28 cellular contexts compared by ENCODE assay signal in the genomic region with DNA sequence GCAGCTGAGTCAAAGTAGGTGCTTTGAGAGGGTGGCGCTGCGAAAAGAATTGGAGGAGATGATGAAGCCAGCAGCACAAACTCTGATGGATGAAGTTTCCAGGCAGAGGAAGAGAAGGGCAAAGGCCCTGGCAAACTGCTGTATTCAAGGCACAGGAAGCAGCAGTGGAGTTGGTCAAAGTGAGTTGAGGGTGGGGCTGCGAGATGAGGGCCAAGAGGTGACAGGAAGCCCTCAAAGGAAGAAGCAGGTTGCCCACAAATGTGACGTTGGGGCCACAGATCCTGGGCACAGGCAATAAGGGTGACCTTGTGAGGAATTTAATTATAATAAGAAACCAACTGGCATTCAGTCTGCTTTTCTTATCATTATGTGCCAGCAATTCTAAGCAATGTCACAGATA.
"Had no signal": no experiment of that assay in that cellular context is flagged by ENCODE, and none has a peak within 500 bp of the region (broad histone marks: within the 10 kb centered on the region; RNA-seq: fewer than 3 reads in every experiment).

No MANE protein-coding gene starts in this region.

- H3K9me3 ChIP-seq: colonic mucosa, gastrocnemius medialis, left lung, mucosa of descending colon, psoas muscle, stomach, testis, tibial artery had no signal

- H3K9me3 Mint-ChIP-seq: dendritic cell treated with granulocyte-macrophage colony-stimulating factor and Interleukin-4, amounts not matched to agents 40 ng/mL and 50 ng/mL, for 4 days; mesothelial cell of epicardium; nephron progenitor cell; stimulated activated effector memory CD8-positive, alpha-beta T cell treated with anti-CD3 and anti-CD28 coated beads, Interleukin-12 subunit alpha, Interleukin-12 subunit beta, amount 100 ng/mL, for 72 hours; type B pancreatic cell had no signal

- H3K4me3 ChIP-seq: colonic mucosa, gastrocnemius medialis, hepatocyte, left lung, mucosa of descending colon, psoas muscle, skin epidermis, spleen, stomach, testis, tibial artery had no signal

- DNase-seq: colonic mucosa; effector CD8-positive, alpha-beta T cell; endodermal cell; foreskin fibroblast; gastrocnemius medialis; left cardiac atrium; mesenchymal stem cell; mucosa of descending colon; naive B cell; nephron progenitor cell; posterior cingulate gyrus; psoas muscle; right cardiac atrium; spleen; stimulated activated CD4-positive, alpha-beta T cell treated with anti-CD3 and anti-CD28 coated beads, Interleukin-4, amount 100 ng/mL, for 4 hours; stimulated activated naive CD4-positive, alpha-beta T cell treated with Interleukin-2 at 50 U/mL for 16 hours; stomach; testis; tibial artery had no signal

- H3K4me1 ChIP-seq: colonic mucosa, gastrocnemius medialis, left lung, psoas muscle, stomach, testis, tibial artery had no signal

- H3K4me1 Mint-ChIP-seq: endodermal cell, mesothelial cell of epicardium, naive B cell, nephron progenitor cell had no signal

- H3K27ac ChIP-seq: colonic mucosa, epithelial cell of prostate, gastrocnemius medialis, hepatocyte, left lung, psoas muscle, skin epidermis, stomach, testis, tibial artery had no signal

- H3K27me3 Mint-ChIP-seq: dendritic cell treated with granulocyte-macrophage colony-stimulating factor and Interleukin-4, amounts not matched to agents 40 ng/mL and 50 ng/mL, for 4 days; naive B cell; type B pancreatic cell had no signal

- H2AFZ ChIP-seq: hepatocyte had no signal

- H3K36me3 ChIP-seq: colonic mucosa, gastrocnemius medialis, left lung, spleen, stomach, tibial artery had no signal

- H3K79me2 ChIP-seq: hepatocyte had no signal

- H3K4me2 ChIP-seq: hepatocyte had no signal

- H3K4me3 Mint-ChIP-seq: dendritic cell treated with granulocyte-macrophage colony-stimulating factor and Interleukin-4, amounts not matched to agents 40 ng/mL and 50 ng/mL, for 4 days; endodermal cell; mesothelial cell of epicardium; nephron progenitor cell; stimulated activated effector memory CD8-positive, alpha-beta T cell treated with anti-CD3 and anti-CD28 coated beads, Interleukin-12 subunit alpha, Interleukin-12 subunit beta, amount 100 ng/mL, for 72 hours; type B pancreatic cell had no signal

- H3K36me3 Mint-ChIP-seq: mesothelial cell of epicardium; naive B cell; stimulated activated effector memory CD8-positive, alpha-beta T cell treated with anti-CD3 and anti-CD28 coated beads, Interleukin-12 subunit alpha, Interleukin-12 subunit beta, amount 100 ng/mL, for 72 hours; type B pancreatic cell had no signal

- H3K27me3 ChIP-seq: colonic mucosa, gastrocnemius medialis, hepatocyte, left lung, spleen, stomach, testis, tibial artery had no signal

- ATAC-seq: esophagus mucosa; gastrocnemius medialis; left cardiac atrium; left lung; mucosa of descending colon; psoas muscle; right cardiac atrium; stimulated activated effector memory CD8-positive, alpha-beta T cell treated with anti-CD3 and anti-CD28 coated beads, Interleukin-12 subunit alpha, Interleukin-12 subunit beta, amount 100 ng/mL, for 72 hours had no signal

- H3K27ac Mint-ChIP-seq: dendritic cell treated with granulocyte-macrophage colony-stimulating factor and Interleukin-4, amounts not matched to agents 40 ng/mL and 50 ng/mL, for 4 days; endodermal cell; mesothelial cell of epicardium; naive B cell; nephron progenitor cell; stimulated activated effector memory CD8-positive, alpha-beta T cell treated with anti-CD3 and anti-CD28 coated beads, Interleukin-12 subunit alpha, Interleukin-12 subunit beta, amount 100 ng/mL, for 72 hours; type B pancreatic cell had no signal
